In the genomic region with DNA sequence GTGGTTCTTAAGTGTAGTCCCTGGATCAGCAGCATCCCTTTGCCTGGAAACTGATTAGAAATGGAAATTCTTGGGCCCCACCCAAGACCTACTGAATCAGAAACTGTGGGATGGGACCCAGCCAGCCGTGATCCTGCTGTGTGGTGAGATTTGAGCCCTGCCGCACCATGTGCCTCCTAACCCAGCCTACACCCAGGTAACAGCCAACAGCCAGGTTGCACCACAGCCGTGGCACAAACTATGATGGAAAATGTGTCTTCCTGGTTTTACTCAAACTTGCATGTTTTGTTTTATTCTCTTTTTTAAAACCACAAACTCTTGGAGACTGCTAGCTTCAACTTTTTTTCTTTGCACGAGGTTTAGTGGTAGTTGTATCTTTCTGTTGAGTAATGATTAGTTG, we compare ENCODE assay signal across 8 cellular contexts. TPM values are rescaled to one million over a fixed set of nuclear protein-coding genes. Genes with fewer than 3 reads are reported as not detected.
A peak's percentile ranks its signal among the peaks of the same experiment; 100 is the strongest.
DNase-seq lines count a peak whose midpoint lies in the region; ATAC-seq and TF ChIP-seq lines count a peak whose summit lies in the region.

No MANE protein-coding gene starts in this region.

- H4K8ac ChIP-seq in mesendoderm (ENCODE audit: low read depth, low read length): no peak overlapping the region

- H2BK5ac ChIP-seq in mesendoderm (ENCODE audit: low read length): no peak overlapping the region

- H3K4me2 ChIP-seq in OCI-LY7 (ENCODE audit: low read length) (peak overlapping the region; percentile 67), mesendoderm (ENCODE audit: low read length) (no peak overlapping the region)

- no peak overlapping the region for H3K4ac ChIP-seq in mesendoderm (ENCODE audit: low read depth, low read length)

- H3K4me3 ChIP-seq in OCI-LY7 (ENCODE audit: low read depth, low read length, poor library complexity, severe bottlenecking) (peak overlapping the region; percentile 69), colonic mucosa (peak overlapping the region; percentile 2), mesendoderm (ENCODE audit: low read length) (no peak overlapping the region)

- H3K27ac Mint-ChIP-seq in osteocyte (ENCODE audit: unreplicated experiment): peak overlapping the region; percentile 73

- DNase-seq in OCI-LY7 (ENCODE audit: low spot score): peak; percentile 10
- peak; percentile 42 for DNase-seq in colonic mucosa
- no peak for DNase-seq in osteocyte (ENCODE audit: extremely low spot score, unreplicated experiment)
- DNase-seq in mesendoderm: no peak
- no peak for DNase-seq in OCI-M2 (lab: John Stamatoyannopoulos, UW; ENCODE audit: unreplicated experiment)

- no CpG with 5 or more reads among the region's 4 CpGs for WGBS in mesendoderm (ENCODE audit: extremely low coverage, insufficient coverage, low lambda C conversion rate)

- peaks cover 4% of the 10 kb centered on the region for H3K36me3 Mint-ChIP-seq in osteocyte (ENCODE audit: unreplicated experiment)

- no peaks in the 10 kb centered on the region for H3K27me3 ChIP-seq in colonic mucosa
- H3K27me3 ChIP-seq in mesendoderm (ENCODE audit: insufficient read depth, low read length, poor library complexity): no peaks in the 10 kb centered on the region

- H3K36me3 ChIP-seq in OCI-LY7 (ENCODE audit: insufficient read depth, low read length): no peaks in the 10 kb centered on the region; the same call in 1 of the 2 replicates
- H3K36me3 ChIP-seq in colonic mucosa: no peaks in the 10 kb centered on the region
- H3K36me3 ChIP-seq in mesendoderm (ENCODE audit: control insufficient read depth, insufficient read depth, low read length): no peaks in the 10 kb centered on the region

- H3K9ac ChIP-seq in colonic mucosa (ENCODE audit: low read depth in 2 of 2, low read length in 2 of 2): peak overlapping the region in 1 of 2 donors; percentile 30
- no peak overlapping the region for H3K9ac ChIP-seq in mesendoderm (ENCODE audit: low read length)

- H2AK5ac ChIP-seq in mesendoderm (ENCODE audit: low read length): no peak overlapping the region

- H3K4me3 Mint-ChIP-seq in osteocyte (ENCODE audit: unreplicated experiment): peak overlapping the region; percentile 75

- TF ChIP-seq CTCF in C4-2B (conservative IDR thresholded peaks at IDR 0.05): no peak
- no peak for TF ChIP-seq CTCF in OCI-LY7 (conservative IDR thresholded peaks at IDR 0.05; ENCODE audit: low read length)
- no peak for TF ChIP-seq CTCF in colonic mucosa (IDR thresholded peaks at IDR 0.05)
- TF ChIP-seq CTCF in osteocyte (IDR thresholded peaks at IDR 0.05): no peak

- peaks cover 20% of the 10 kb centered on the region for H4K20me1 ChIP-seq in OCI-LY7 (ENCODE audit: insufficient read depth, low read length)

- H2BK15ac ChIP-seq in mesendoderm (replicated peaks; ENCODE audit: low read depth): no peak overlapping the region

- BruUV-seq in OCI-LY7 (replicated peaks; lab: Mats Ljungman, UMichigan): no TSS peak

- H3K9me3 Mint-ChIP-seq in osteocyte (ENCODE audit: unreplicated experiment): no peaks in the 10 kb centered on the region

- no peaks in the 10 kb centered on the region for H3K27me3 Mint-ChIP-seq in osteocyte (ENCODE audit: unreplicated experiment)

- CTCF ChIA-PET in OCI-LY7 (lab: Charles Lee; ENCODE audit: unreplicated experiment): interaction anchor here (1.2 kb wide), 1 partner anchor 39 kb away, joined by 3 read pairs; no protein-coding TSS in a partner anchor

- ATAC-seq in HG03196 (IDR thresholded peaks at IDR 0.05; ENCODE audit: unreplicated experiment) (no peak), HG02852 (IDR thresholded peaks at IDR 0.05; ENCODE audit: unreplicated experiment) (no peak)

- H3K18ac ChIP-seq in mesendoderm (ENCODE audit: low read length): no peak overlapping the region

- H3K9me2 ChIP-seq in OCI-LY7 (ENCODE audit: insufficient read depth, low read length): no peaks in the 10 kb centered on the region

- H2AFZ ChIP-seq in OCI-LY7 (ENCODE audit: low read length): no peak overlapping the region

- no peak overlapping the region for H3K56ac ChIP-seq in mesendoderm (ENCODE audit: low read length)

- H3K27ac ChIP-seq in C4-2B (peak overlapping the region; percentile 98; the same call in 1 of the 2 replicates), OCI-LY7 (ENCODE audit: low read depth, low read length, poor library complexity, severe bottlenecking) (peak overlapping the region; percentile 73), colonic mucosa (peak overlapping the region; percentile 28), mesendoderm (ENCODE audit: low read depth, low read length) (no peak overlapping the region)

- no peaks in the 10 kb centered on the region for H3K9me3 ChIP-seq in OCI-LY7 (ENCODE audit: low read length)
- H3K9me3 ChIP-seq in colonic mucosa: no peaks in the 10 kb centered on the region

- no peak overlapping the region for H3K23ac ChIP-seq in mesendoderm (ENCODE audit: low read length)

- POLR2A ChIA-PET in OCI-LY7 (lab: Charles Lee): interaction anchor here (1.0 to 4.3 kb wide), 3 partner anchors 9 to 59 kb away, joined by 3 to 20 read pairs (median 6); no protein-coding TSS in a partner anchor

- peaks cover 56% of the 10 kb centered on the region for H3K4me1 ChIP-seq in OCI-LY7 (ENCODE audit: insufficient read depth, low read length, poor library complexity, severe bottlenecking)
- peaks cover 38% of the 10 kb centered on the region for H3K4me1 ChIP-seq in colonic mucosa
- H3K4me1 ChIP-seq in mesendoderm (ENCODE audit: control insufficient read depth, low read depth, low read length): peaks cover 11% of the 10 kb centered on the region

- no peak overlapping the region for H4K5ac ChIP-seq in mesendoderm (ENCODE audit: low read length)

- H3K79me2 ChIP-seq in OCI-LY7 (ENCODE audit: insufficient read depth, low read depth, low read length): peaks cover 8% of the 10 kb centered on the region; the same call in 1 of the 2 replicates
- H3K79me2 ChIP-seq in mesendoderm (ENCODE audit: control insufficient read depth, insufficient read depth, low read length): peaks cover 25% of the 10 kb centered on the region

- intact Hi-C loops in OCI-LY7 (cut with micrococcal nuclease; ENCODE audit: unreplicated experiment): no loop called here
- intact Hi-C loops in colonic mucosa (cut with DNase I): no loop called here

- H3K4me1 Mint-ChIP-seq in osteocyte (ENCODE audit: unreplicated experiment): peaks cover 71% of the 10 kb centered on the region

- no peak overlapping the region for H2BK120ac ChIP-seq in mesendoderm (ENCODE audit: low read depth, low read length)

- peaks cover 25% of the 10 kb centered on the region for H3K79me1 ChIP-seq in mesendoderm (ENCODE audit: low read length)

RNA-seq across cellular contexts. Expression of a gene that starts 2.6 kb away (rescaled TPM):
- 8.6 and 11.0 TPM in 2 replicates for total RNA-seq in OCI-LY7 (2014; rRNA removed; shearing (Covaris generic))
- total RNA-seq in OCI-LY7 (2022) (12.4 and 15.5 TPM in 2 replicates), colonic mucosa (10 to 100 TPM; 38.4 to 51.0 TPM), osteocyte (28.3 and 33.8 TPM in 2 replicates)
- polyA plus RNA-seq in mesendoderm (2013, experiment 1 of 2): 11.1 TPM
- polyA plus RNA-seq in mesendoderm (2013, experiment 2 of 2): 11.8 TPM

Comparison
In these comparisons a context has a peak if more than half of its experiments do, and no peak if none do; other contexts are left out.
1. DNase-seq: peak in OCI-LY7 (single experiment) and colonic mucosa (single experiment); none in osteocyte (single experiment), mesendoderm (single experiment) and OCI-M2 (single experiment).